In the genomic region with DNA sequence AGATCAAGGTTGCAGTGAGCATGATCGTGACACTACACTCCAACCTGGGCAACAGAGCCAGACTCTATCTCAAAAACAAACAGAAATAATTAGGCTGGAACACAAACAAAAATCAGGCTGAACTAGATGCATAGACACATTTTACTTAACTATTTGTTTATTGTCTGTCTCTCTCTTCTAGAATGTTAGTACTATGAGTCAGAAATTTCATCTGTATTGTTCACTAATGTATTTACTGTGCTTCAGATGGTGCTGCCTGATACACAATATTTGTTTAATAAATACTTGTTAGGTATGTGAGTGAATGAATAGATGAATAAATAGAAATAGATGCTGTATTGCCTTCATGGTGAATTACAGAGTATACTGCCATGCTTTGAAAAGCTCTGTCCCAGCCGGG, we compare ENCODE assay signal across 20 cellular contexts. TPM values are rescaled to one million over a fixed set of nuclear protein-coding genes. Genes with fewer than 3 reads are reported as not detected.
DNase-seq lines count a peak whose midpoint lies in the region; ATAC-seq, FAIRE-seq and TF ChIP-seq lines count a peak whose summit lies in the region.
"Had no signal": no experiment of that assay in that cellular context is flagged by ENCODE, and none has a peak within 500 bp of the region (broad histone marks: within the 10 kb centered on the region; RNA-seq: fewer than 3 reads in every experiment).

No MANE protein-coding gene starts in this region.

- WGBS in small intestine, 3 donors: 77 to 90% (median 87%) methylated on average over 2 of the region's 2 CpGs

- ATAC-seq in HG02588 (IDR thresholded peaks at IDR 0.05; ENCODE audit: unreplicated experiment): no peak

- intact Hi-C loops in PC-9 (cut with micrococcal nuclease; ENCODE audit: unreplicated experiment): no loop called here

- DNase-seq in SIG-M5 treated with dmso at 0.1 percent for 504 hours (lab: John Stamatoyannopoulos, UW; ENCODE audit: unreplicated experiment): peak; percentile 7
- DNase-seq in SIG-M5 (lab: John Stamatoyannopoulos, UW): no peak
- DNase-seq in PC-9: peak in 1 of 2 experiments; percentile 75
- DNase-seq in bronchial epithelial cell (ENCODE audit: low read depth): peak; percentile 45
- DNase-seq in BE2C: no peak
- no peak for DNase-seq in NCI-H146 treated with DMSO at 0.1 percent for 48 hours (lab: John Stamatoyannopoulos, UW; ENCODE audit: unreplicated experiment)
- DNase-seq in small intestine: no peak
- DNase-seq: 8988T, C1 segment of cervical spinal cord, H9, NCI-H1105, NCI-H1694 treated with DMSO at 0.1 percent for 48 hours, NCI-H2107, NCI-H526, RPMI8226 had no signal

- H3K4me3 ChIP-seq in PC-9: no peak overlapping the region
- H3K4me3 ChIP-seq in bronchial epithelial cell (ENCODE audit: low read depth, low read length): no peak overlapping the region
- H3K4me3 ChIP-seq in BE2C (ENCODE audit: low read depth, low read length): no peak overlapping the region
- no peak overlapping the region for H3K4me3 ChIP-seq in small intestine (ENCODE audit: low read depth in 1 of 2, low read length in 2 of 2)

- BruUV-seq in PC-9 (replicated peaks; lab: Mats Ljungman, UMichigan): no TSS peak

- TF ChIP-seq CTCF in PC-9 (conservative IDR thresholded peaks at IDR 0.05) (no peak), bronchial epithelial cell (IDR thresholded peaks at IDR 0.05; ENCODE audit: insufficient read depth, low read length, severe bottlenecking) (no peak), BE2C (IDR thresholded peaks at IDR 0.05; ENCODE audit: low read depth, low read length) (no peak)

- POLR2A ChIA-PET in PC-9 (lab: Charles Lee; ENCODE audit: unreplicated experiment): interaction anchor here (0.6 to 0.8 kb wide), 2 partner anchors 104 to 397 kb away, joined by 3 to 6 read pairs; no protein-coding TSS in a partner anchor

- H3K36me3 ChIP-seq in PC-9 (ENCODE audit: low read depth) (no peaks in the 10 kb centered on the region), bronchial epithelial cell (ENCODE audit: control insufficient read depth, insufficient read depth, low read length) (no peaks in the 10 kb centered on the region), BE2C (no peaks in the 10 kb centered on the region), small intestine (ENCODE audit: control insufficient read depth in 2 of 2, insufficient read depth in 2 of 2, low read length in 2 of 2) (no peaks in the 10 kb centered on the region)

- H3F3A ChIP-seq in PC-9 (ENCODE audit: insufficient read depth, low read depth): peaks cover 16% of the 10 kb centered on the region; the same call in 1 of the 2 replicates

- no peak overlapping the region for H2AFZ ChIP-seq in PC-9

- H3K9me2 ChIP-seq in PC-9 (ENCODE audit: insufficient read depth): no peaks in the 10 kb centered on the region

- H3K4me2 ChIP-seq in PC-9: peak overlapping the region; percentile 50

- H3K9me3 ChIP-seq in PC-9 (ENCODE audit: insufficient read depth, low read depth): no peaks in the 10 kb centered on the region
- H3K9me3 ChIP-seq in BE2C: no peaks in the 10 kb centered on the region
- no peaks in the 10 kb centered on the region for H3K9me3 ChIP-seq in small intestine (ENCODE audit: control insufficient read depth, low read depth)

- H3K79me2 ChIP-seq in PC-9 (ENCODE audit: low read depth): no peaks in the 10 kb centered on the region

- H3K27me3 ChIP-seq in PC-9 (ENCODE audit: insufficient read depth, low read depth): no peaks in the 10 kb centered on the region
- peaks cover 6% of the 10 kb centered on the region for H3K27me3 ChIP-seq in bronchial epithelial cell (ENCODE audit: control insufficient read depth, insufficient read depth, low read length)
- H3K27me3 ChIP-seq in BE2C: no peaks in the 10 kb centered on the region
- peaks cover 0 to 7% of the 10 kb centered on the region in 2 donors for H3K27me3 ChIP-seq in small intestine (ENCODE audit: control insufficient read depth in 2 of 2, insufficient read depth in 2 of 2, low read length in 2 of 2)

- no peaks in the 10 kb centered on the region for H4K20me1 ChIP-seq in PC-9 (ENCODE audit: insufficient read depth)

- FAIRE-seq in bronchial epithelial cell (lab: Jason Lieb, UNC) (no peak), small intestine (lab: Jason Lieb, UNC) (no peak)
- FAIRE-seq: GM19239 had no signal

- no peak overlapping the region for H3K27ac ChIP-seq in PC-9
- no peak overlapping the region for H3K27ac ChIP-seq in small intestine (ENCODE audit: low read depth in 1 of 2, low read length in 1 of 2)

- peaks cover 12% of the 10 kb centered on the region for H3K4me1 ChIP-seq in PC-9 (replicated peaks; ENCODE audit: insufficient read depth)
- H3K4me1 ChIP-seq in BE2C: no peaks in the 10 kb centered on the region
- no peaks in the 10 kb centered on the region for H3K4me1 ChIP-seq in small intestine (ENCODE audit: control insufficient read depth in 2 of 2, insufficient read depth in 1 of 2, low read depth in 1 of 2, low read length in 1 of 2)

- CTCF ChIA-PET in PC-9 (lab: Charles Lee): no interaction called here

RNA-seq across cellular contexts. Expression of gene LIN28A, which starts 6.0 kb away (rescaled TPM):
- total RNA-seq in PC-9 (2021) (not detected in 2 replicates), bronchial epithelial cell (not detected in 2 replicates)
- 0.11 TPM for polyA plus RNA-seq in BE2C (2012; ENCODE audit: insufficient read depth, insufficient read length, low read depth)
- not detected for polyA plus RNA-seq in small intestine
- total RNA-seq: HT1080; T-helper 1 cell treated with Interleukin-12 subunit alpha and Interleukin-12 subunit beta and Interleukin-4 antibody, amounts not matched to agents 30 ng/mL and 1 ng/mL, for 36 hours had no signal

RNA-seq across cellular contexts. Expression of gene DHDDS, which starts 27.5 kb away (rescaled TPM):
- 35.4 and 41.4 TPM in 2 replicates for total RNA-seq in PC-9 (2021)
- 55.3 and 64.9 TPM in 2 replicates for total RNA-seq in bronchial epithelial cell
- 19.0 TPM for polyA plus RNA-seq in BE2C (2012; ENCODE audit: insufficient read depth, insufficient read length, low read depth)
- polyA plus RNA-seq in small intestine: 10 to 100 TPM; 21.2 to 31.0 (median 30.5) TPM

RNA-seq across cellular contexts. Expression of gene ZNF683, which starts 32.1 kb away (rescaled TPM):
- total RNA-seq in PC-9 (2021) (not detected in 2 replicates), bronchial epithelial cell (not detected in 2 replicates)
- not detected for polyA plus RNA-seq in BE2C (2012; ENCODE audit: insufficient read depth, insufficient read length, low read depth)
- polyA plus RNA-seq in small intestine: under 1 TPM in 1 of 3 donors, not detected in 2; 0.07 TPM
- total RNA-seq: H9; HT1080; LHCN-M2; T-helper 1 cell treated with Interleukin-12 subunit alpha and Interleukin-12 subunit beta and Interleukin-4 antibody, amounts not matched to agents 30 ng/mL and 1 ng/mL, for 36 hours had no signal

RNA-seq across cellular contexts. Expression of gene CRYBG2, which starts 50.7 kb away (rescaled TPM):
- total RNA-seq in PC-9 (2021): 21.7 and 24.6 TPM in 2 replicates
- 19.5 and 67.7 TPM in 2 replicates for total RNA-seq in bronchial epithelial cell
- polyA plus RNA-seq in BE2C (2012; ENCODE audit: insufficient read depth, insufficient read length, low read depth): not detected
- polyA plus RNA-seq in small intestine: 100 to 1,000 TPM in 2 of 3 donors, 1 to 10 TPM in 1; 6.7 to 267 (median 121) TPM
- total RNA-seq: LHCN-M2 had no signal

Comparison
In these comparisons a context has a peak if more than half of its experiments do, and no peak if none do; other contexts are left out.
1. DNase-seq: peak in SIG-M5 treated with dmso at 0.1 percent for 504 hours (single experiment) and bronchial epithelial cell (single experiment); none in SIG-M5 (single experiment), BE2C (single experiment), NCI-H146 treated with DMSO at 0.1 percent for 48 hours (single experiment) and small intestine (single experiment).